Comparison of ENCODE assay signal across 21 cellular contexts in the genomic region with DNA sequence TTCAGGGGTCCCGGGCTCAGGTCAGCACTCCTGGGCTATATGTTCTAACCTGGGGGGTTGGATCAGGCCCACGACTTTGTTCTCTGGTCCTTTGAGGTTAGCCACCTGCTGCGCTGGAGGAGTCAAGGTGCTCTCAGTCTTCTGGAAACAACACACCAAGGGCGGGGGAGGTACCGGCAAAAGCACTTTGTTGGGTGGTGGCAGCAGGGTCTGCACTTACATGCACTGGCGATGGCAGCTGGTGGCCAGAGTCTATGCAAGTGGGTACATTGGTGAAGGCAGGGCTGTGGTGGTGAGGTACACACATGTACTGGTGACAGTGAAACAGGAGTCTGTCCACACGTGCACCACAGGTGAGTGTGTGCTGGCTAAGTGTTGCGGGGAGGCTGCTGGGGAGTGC.
"Had no signal": no experiment of that assay in that cellular context is flagged by ENCODE, and none has a peak within 500 bp of the region (broad histone marks: within the 10 kb centered on the region; RNA-seq: fewer than 3 reads in every experiment).

No MANE protein-coding gene starts in this region.

- H3K4me1 ChIP-seq: SJCRH30 had no signal

- H3K27me3 ChIP-seq: MG63, SJCRH30 had no signal

- H3K9me3 ChIP-seq: MG63, SJCRH30 had no signal

- ATAC-seq: SK-N-SH treated with all-trans-retinoic acid at 6 μM for 48 hours had no signal

- FAIRE-seq: RCC 7860 had no signal

- H3K27ac ChIP-seq: SJCRH30 had no signal

- H3K4me3 ChIP-seq: MG63, SJCRH30 had no signal

- DNase-seq: Karpas-422, KG1, MG63, NCI-H1092, NCI-H1105 treated with DMSO at 0.1 percent for 48 hours, NCI-H1417 treated with DMSO at 0.1 percent for 48 hours, NCI-H187, NCI-H2029, NCI-H2081 treated with DMSO at 0.1 percent for 48 hours, NCI-H2171, NCI-H226, NCI-H446, NCI-H510A, NCI-H524 treated with DMSO at 0.1 percent for 48 hours, NCI-H69, NCI-H774, RPMI8226, SHP77 treated with DMSO at 0.1 percent for 48 hours, SJCRH30 had no signal

- H3K36me3 ChIP-seq: MG63, SJCRH30 had no signal
